ENCODE assay signal across 23 cellular contexts in genomic region chrX:15298201-15298600, GRCh38. TPM values are rescaled to one million over a fixed set of nuclear protein-coding genes. Genes with fewer than 3 reads are reported as not detected.
DNase-seq lines count a peak whose midpoint lies in the region; ATAC-seq and TF ChIP-seq lines count a peak whose summit lies in the region.
"Had no signal": no experiment of that assay in that cellular context is flagged by ENCODE, and none has a peak within 500 bp of the region (broad histone marks: within the 10 kb centered on the region; RNA-seq: fewer than 3 reads in every experiment).

No MANE protein-coding gene starts in this region.

- peak overlapping the region; percentile 20 for H2AFZ ChIP-seq in osteoblast (ENCODE audit: low read length)

- TF ChIP-seq CTCF in left ventricle myocardium inferior (IDR thresholded peaks at IDR 0.05; ENCODE audit: borderline replicate concordance): no peak
- no peak for TF ChIP-seq CTCF in osteoblast (IDR thresholded peaks at IDR 0.05; ENCODE audit: extremely low read depth, low read depth, low read length)

- no peak overlapping the region for H3K27ac ChIP-seq in BLaER1
- peak overlapping the region; percentile 97 for H3K27ac ChIP-seq in SK-N-MC
- peak overlapping the region; percentile 85 for H3K27ac ChIP-seq in left ventricle myocardium inferior (replicated peaks)
- no peak overlapping the region for H3K27ac ChIP-seq in osteoblast (ENCODE audit: low read depth, low read length)
- H3K27ac ChIP-seq: HL-60, prostate gland had no signal

- peaks cover 10% of the 10 kb centered on the region for H3K4me1 ChIP-seq in BLaER1
- peaks cover 41% of the 10 kb centered on the region for H3K4me1 ChIP-seq in left ventricle myocardium inferior
- no peaks in the 10 kb centered on the region for H3K4me1 ChIP-seq in osteoblast (ENCODE audit: insufficient read depth, low read length)
- H3K4me1 ChIP-seq: prostate gland had no signal

- H3K36me3 ChIP-seq in BLaER1 (no peaks in the 10 kb centered on the region), SK-N-MC (ENCODE audit: insufficient read depth, low read length) (no peaks in the 10 kb centered on the region), left ventricle myocardium inferior (no peaks in the 10 kb centered on the region), osteoblast (ENCODE audit: insufficient read depth, low read length) (no peaks in the 10 kb centered on the region)
- H3K36me3 ChIP-seq: prostate gland had no signal

- DNase-seq in SK-N-MC (ENCODE audit: low read depth, low spot score): peak; percentile 24
- DNase-seq in left ventricle myocardium inferior: no peak
- no peak for DNase-seq in osteoblast (ENCODE audit: insufficient read length, low spot score, missing footprints)
- no peak for DNase-seq in DMS153 treated with DMSO at 0.1 percent for 48 hours (lab: John Stamatoyannopoulos, UW; ENCODE audit: unreplicated experiment)
- DNase-seq: activated naive CD8-positive, alpha-beta T cell treated with anti-CD3 and anti-CD28 coated beads for 36 hours; COR-L47; erythroblast; KG1; naive thymus-derived CD4-positive, alpha-beta T cell; NCI-H1092; NCI-H2081 treated with DMSO at 0.1 percent for 48 hours; NCI-H524 treated with DMSO at 0.1 percent for 48 hours; stimulated activated naive CD8-positive, alpha-beta T cell treated with anti-CD3 and anti-CD28 coated beads, Interleukin-15, Interleukin-2, amounts not matched to agents 100 U/mL and 50 U/mL, for 24 hours had no signal

- H3K79me2 ChIP-seq in osteoblast (ENCODE audit: insufficient read depth, low read length): no peaks in the 10 kb centered on the region

- H3K4me3 ChIP-seq in BLaER1: no peak overlapping the region
- H3K4me3 ChIP-seq in SK-N-MC: peak overlapping the region; percentile 66
- H3K4me3 ChIP-seq in left ventricle myocardium inferior: peak overlapping the region; percentile 37
- H3K4me3 ChIP-seq in osteoblast (ENCODE audit: insufficient read depth, low read length): no peak overlapping the region
- H3K4me3 ChIP-seq: prostate gland had no signal

- peak overlapping the region; percentile 40 for H3K4me2 ChIP-seq in BLaER1
- H3K4me2 ChIP-seq in osteoblast (ENCODE audit: insufficient read depth, low read length): no peak overlapping the region

- H3K9ac ChIP-seq in BLaER1 (no peak overlapping the region), SK-N-MC (ENCODE audit: insufficient read length) (peak overlapping the region; percentile 59)

- H3K9me3 ChIP-seq in BLaER1 (no peaks in the 10 kb centered on the region), SK-N-MC (ENCODE audit: low read depth, low read length) (no peaks in the 10 kb centered on the region), left ventricle myocardium inferior (replicated peaks) (no peaks in the 10 kb centered on the region), osteoblast (ENCODE audit: low read depth, low read length) (no peaks in the 10 kb centered on the region)
- H3K9me3 ChIP-seq: prostate gland had no signal

- ATAC-seq in GM18867 (IDR thresholded peaks at IDR 0.05; ENCODE audit: unreplicated experiment): no peak
- ATAC-seq in HG02623 (IDR thresholded peaks at IDR 0.05; ENCODE audit: unreplicated experiment): no peak
- ATAC-seq in HG02938 (IDR thresholded peaks at IDR 0.05; ENCODE audit: unreplicated experiment): no peak
- ATAC-seq: activated CD4-positive, CD25-positive, alpha-beta regulatory T cell treated with anti-CD3 and anti-CD28 coated beads, Interleukin-2, amount 50 U/mL, for 24 hours; naive thymus-derived CD4-positive, alpha-beta T cell; stimulated activated naive CD8-positive, alpha-beta T cell treated with anti-CD3 and anti-CD28 coated beads, Interleukin-15, Interleukin-2, amounts not matched to agents 100 U/mL and 50 U/mL, for 24 hours had no signal

- no peaks in the 10 kb centered on the region; the same call in 1 of the 2 replicates for H4K20me1 ChIP-seq in BLaER1
- H4K20me1 ChIP-seq in osteoblast (ENCODE audit: insufficient read depth, low read length): no peaks in the 10 kb centered on the region

- H3K27me3 ChIP-seq in BLaER1 (peaks cover 56% of the 10 kb centered on the region), left ventricle myocardium inferior (ENCODE audit: low read depth) (no peaks in the 10 kb centered on the region), osteoblast (ENCODE audit: insufficient read depth, low read length) (no peaks in the 10 kb centered on the region)

- intact Hi-C loops in left ventricle myocardium inferior (cut with micrococcal nuclease): no loop called here

RNA-seq across cellular contexts. Expression of gene ASB11, which starts 17.2 kb away (rescaled TPM):
- total RNA-seq in left ventricle myocardium inferior (116 TPM), osteoblast (not detected in 2 replicates)
- total RNA-seq: activated CD8-positive, alpha-beta memory T cell treated with anti-CD3 and anti-CD28 coated beads for 36 hours; activated naive CD8-positive, alpha-beta T cell treated with anti-CD3 and anti-CD28 coated beads for 36 hours; activated T-helper 1 cell treated with anti-CD3 and anti-CD28 coated beads, Interleukin-12 subunit alpha, Interleukin-12 subunit beta, Interleukin-2, Interleukin-4 antibody, amounts not matched to agents 30 ng/mL and 10 ng/mL and 1 ng/mL, durations not matched to agents 14 hours and 24 hours and 36 hours; naive thymus-derived CD4-positive, alpha-beta T cell; T-helper 2 cell treated with Interferon-gamma antibody and Interleukin-4, amounts not matched to agents 100 ng/mL and 5 ng/mL, for 36 hours had no signal

RNA-seq across cellular contexts. Expression of gene ASB9, which starts 28.3 kb away (rescaled TPM):
- total RNA-seq in left ventricle myocardium inferior (1.3 TPM), osteoblast (not detected in 2 replicates)
- total RNA-seq: activated T-helper 1 cell treated with anti-CD3 and anti-CD28 coated beads, Interleukin-12 subunit alpha, Interleukin-12 subunit beta, Interleukin-2, Interleukin-4 antibody, amounts not matched to agents 30 ng/mL and 10 ng/mL and 1 ng/mL, durations not matched to agents 14 hours and 24 hours and 36 hours had no signal

RNA-seq across cellular contexts. Expression of gene PIGA, which starts 37.1 kb away (rescaled TPM):
- total RNA-seq in left ventricle myocardium inferior (3.8 TPM), osteoblast (8.5 and 8.7 TPM in 2 replicates)

Comparison
In these comparisons a context has a peak if more than half of its experiments do, and no peak if none do; other contexts are left out.
1. H3K27ac ChIP-seq: peak in SK-N-MC (single experiment) and left ventricle myocardium inferior (single experiment); none in BLaER1 (single experiment) and osteoblast (single experiment).
2. H3K4me3 ChIP-seq: peak in SK-N-MC (single experiment) and left ventricle myocardium inferior (single experiment); none in BLaER1 (single experiment) and osteoblast (single experiment).
3. RNA of gene ASB11, which starts 17.2 kb away (total RNA-seq): 116 TPM in left ventricle myocardium inferior (single experiment); not detected in osteoblast; every median in the first group is over 100 times any median in the second.